ENCODE assay signal across 1 cellular context in the genomic region with DNA sequence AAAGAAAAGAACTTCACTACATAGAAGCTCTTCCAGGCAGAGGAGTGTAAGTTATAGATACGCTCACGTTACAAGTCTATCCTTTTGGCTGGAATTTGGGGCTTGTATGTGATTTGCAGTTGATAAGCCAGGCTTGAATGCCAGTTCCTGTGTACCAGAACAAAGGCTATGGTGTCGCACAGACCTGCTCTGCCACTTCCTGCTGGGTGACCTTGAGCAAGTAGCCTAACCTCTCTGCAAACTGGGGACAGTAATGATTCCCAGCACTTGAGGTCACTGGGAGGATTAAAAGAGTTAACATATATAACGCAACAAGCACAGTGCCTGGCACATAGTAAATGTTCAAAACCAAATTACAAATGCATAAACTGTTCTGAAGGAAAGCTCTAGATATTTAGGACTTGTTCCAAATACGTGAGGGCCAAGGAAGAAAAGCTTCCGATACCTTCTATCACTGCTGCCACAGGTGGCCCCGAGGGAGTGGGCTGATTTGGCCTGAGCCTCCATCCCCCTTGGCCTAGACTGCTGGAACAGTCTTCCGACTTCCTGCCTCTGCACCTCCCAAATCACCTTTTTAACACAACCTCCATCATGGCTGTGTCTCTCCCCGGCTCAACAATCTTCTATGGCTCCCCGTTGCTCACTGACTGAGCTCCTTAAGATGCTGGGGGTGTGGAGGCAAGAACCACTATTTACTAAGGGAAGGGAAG.
TF ChIP-seq lines count a peak whose summit lies in the region.

No MANE protein-coding gene starts in this region.

TF ChIP-seq in GM23338, 12 proteins besides CTCF, POLR2A, EP300 and RAD21 (continued from another document):
- TF ChIP-seq ZNF462 (CRISPR knock-in tag; IDR thresholded peaks at IDR 0.05) = no peak
- TF ChIP-seq POLR2AphosphoS5 (IDR thresholded peaks at IDR 0.05; ENCODE audit: low read depth) = no peak
- TF ChIP-seq CREB1 (CRISPR knock-in tag; IDR thresholded peaks at IDR 0.05; ENCODE audit: low read depth) = no peak
- no peak for TF ChIP-seq NANOG (IDR thresholded peaks at IDR 0.05; ENCODE audit: borderline replicate concordance)
- no peak for TF ChIP-seq STAT1 (IDR thresholded peaks at IDR 0.05; ENCODE audit: unreplicated experiment)
- TF ChIP-seq JUNB (IDR thresholded peaks at IDR 0.05; ENCODE audit: unreplicated experiment) = no peak
- no peak for TF ChIP-seq EZH2phosphoT487 (IDR thresholded peaks at IDR 0.05; ENCODE audit: unreplicated experiment)
- no peak for TF ChIP-seq ZNF331 (CRISPR knock-in tag; IDR thresholded peaks at IDR 0.05; ENCODE audit: low read depth)
